ENCODE assay signal across 8 cellular contexts in genomic region chr14:24146978-24147760, GRCh38. TPM values are rescaled to one million over a fixed set of nuclear protein-coding genes. Genes with fewer than 3 reads are reported as not detected.
DNase-seq lines count a peak whose midpoint lies in the region; ATAC-seq and TF ChIP-seq lines count a peak whose summit lies in the region.

RNF31 (plus strand) TSS chr14:24147498; CDS start chr14:24147699, 201 bp downstream.

- WGBS in ovary, 3 donors, result 0 to 1% (median 0%) methylated on average over 33 to 57 of the region's 57 CpGs
- WGBS in thyroid gland, 2 donors, result 0 to 1% methylated on average over 19 to 32 of the region's 57 CpGs

- H3K27me3 ChIP-seq in ovary (no peaks in the 10 kb centered on the region), thyroid gland (no peaks in the 10 kb centered on the region)

- no peaks in the 10 kb centered on the region for H3K27me3 Mint-ChIP-seq in activated naive CD8-positive, alpha-beta T cell
- H3K27me3 Mint-ChIP-seq in glutamatergic neuron (ENCODE audit: unreplicated experiment), result peaks cover 4% of the 10 kb centered on the region

- no peaks in the 10 kb centered on the region for H3K9me3 Mint-ChIP-seq in activated naive CD8-positive, alpha-beta T cell (ENCODE audit: low read depth)
- peaks cover 4% of the 10 kb centered on the region for H3K9me3 Mint-ChIP-seq in glutamatergic neuron (ENCODE audit: unreplicated experiment)

- H3K9me3 ChIP-seq in ovary (no peaks in the 10 kb centered on the region), thyroid gland (no peaks in the 10 kb centered on the region)

- peak within 1 kb of the TSS; percentile 97 for H3K4me3 Mint-ChIP-seq in activated naive CD8-positive, alpha-beta T cell
- H3K4me3 Mint-ChIP-seq in glutamatergic neuron (ENCODE audit: unreplicated experiment), result peak within 1 kb of the TSS; percentile 98

- ATAC-seq in HG02623 (IDR thresholded peaks at IDR 0.05; ENCODE audit: unreplicated experiment), result peak; percentile 78

- TF ChIP-seq EP300 in ovary (IDR thresholded peaks at IDR 0.05), result no peak

- peaks cover 16% of the 10 kb centered on the region for H3K36me3 Mint-ChIP-seq in activated naive CD8-positive, alpha-beta T cell
- H3K36me3 Mint-ChIP-seq in glutamatergic neuron (ENCODE audit: unreplicated experiment), result no peaks in the 10 kb centered on the region

- CTCF ChIA-PET in GM10248 (lab: Yijun Ruan, JAX), result interaction anchor here (0.8 to 12.0 kb wide), 12 partner anchors 8 to 285 kb away, joined by 3 to 154 read pairs (median 6); partner anchors contain the start of genes CIDEB, DCAF11, IRF9 and NRL

- H3K4me1 Mint-ChIP-seq in activated naive CD8-positive, alpha-beta T cell (ENCODE audit: low read depth), result peaks cover 52% of the 10 kb centered on the region
- peaks cover 9% of the 10 kb centered on the region for H3K4me1 Mint-ChIP-seq in glutamatergic neuron (ENCODE audit: low read depth, unreplicated experiment)

- peak within 1 kb of the TSS; percentile 98 for H3K27ac Mint-ChIP-seq in activated naive CD8-positive, alpha-beta T cell
- H3K27ac Mint-ChIP-seq in glutamatergic neuron (ENCODE audit: unreplicated experiment), result peak within 1 kb of the TSS; percentile 82

- TF ChIP-seq CTCF in GM10248 (IDR thresholded peaks at IDR 0.05; ENCODE audit: control extremely low read depth, extremely low read depth, low read depth, missing control alignments) (no peak), glutamatergic neuron (IDR thresholded peaks at IDR 0.05; ENCODE audit: partially characterized antibody, unreplicated experiment) (no peak), ovary (IDR thresholded peaks at IDR 0.05) (no peak), thyroid gland (IDR thresholded peaks at IDR 0.05) (no peak)

- H3K27ac ChIP-seq in ovary (peak within 1 kb of the TSS; percentile 75 to 83), thyroid gland (peak within 1 kb of the TSS; percentile 37 to 75 (median 70))

- DNase-seq in GM10248 (ENCODE audit: extremely low spot score) (peak; percentile 97), NCI-H1105 (lab: John Stamatoyannopoulos, UW) (peak; percentile 99), SKM-1 treated with dmso at 0.1 percent for 144 hours (lab: John Stamatoyannopoulos, UW; ENCODE audit: unreplicated experiment) (peak; percentile 90), glutamatergic neuron (peak; percentile 96), ovary (peak; percentile 98 to 99 (median 98)), thyroid gland (peak; percentile 99)

- POLR2A ChIA-PET in GM10248 (lab: Yijun Ruan, JAX), result interaction anchor here (0.6 to 3.2 kb wide), 11 partner anchors 9 to 52 kb away, joined by 3 to 20 read pairs (median 6); partner anchors contain the start of genes DCAF11, IRF9, NRL and PSME1

- H3K4me3 ChIP-seq in ovary, result peak within 1 kb of the TSS; percentile 94
- peak within 1 kb of the TSS; percentile 58 to 83 (median 83) for H3K4me3 ChIP-seq in thyroid gland (replicated peaks in 1 of 3)

- TF ChIP-seq POLR2A in ovary (IDR thresholded peaks at IDR 0.05), result peak; percentile 24
- TF ChIP-seq POLR2A in thyroid gland (IDR thresholded peaks at IDR 0.05), result peak in 1 of 2 donors; percentile 59

- H3K4me1 ChIP-seq in ovary (ENCODE audit: insufficient read depth) (peaks cover 10% of the 10 kb centered on the region), thyroid gland (peaks cover 19% of the 10 kb centered on the region in 2 donors)

- intact Hi-C loops in ovary (cut with DNase I), result loop anchor here in 1 of 4 donors (10.0 kb wide), 1 partner anchor 218 kb away; the partner anchor contains the start of gene NFATC4
- intact Hi-C loops in thyroid gland (cut with DNase I), result no loop called here

- no peaks in the 10 kb centered on the region for H3K36me3 ChIP-seq in ovary
- peaks cover 22 to 23% of the 10 kb centered on the region in 2 donors for H3K36me3 ChIP-seq in thyroid gland

RNA-seq across cellular contexts. Expression of gene RNF31, which starts in this region (rescaled TPM):
- total RNA-seq in glutamatergic neuron (ENCODE audit: unreplicated experiment) (88.2 TPM), ovary (10 to 100 TPM; 19.2 to 74.4 (median 61.4) TPM), thyroid gland (100 to 1,000 TPM in 1 of 4 donors, 10 to 100 TPM in 3; 30.6 to 106 (median 67.6) TPM)
- 10 to 100 TPM; 36.1 to 40.0 TPM for polyA plus RNA-seq in ovary

Comparison
In these comparisons a context has a peak if more than half of its experiments do, and no peak if none do; other contexts are left out.
1. Peak in every context shown above with its lines: DNase-seq, ATAC-seq, H3K4me3 ChIP-seq and H3K27ac ChIP-seq.